In genomic region chr11:1117970-1118369, GRCh38 we compare ENCODE assay signal across 33 cellular contexts. TPM values are rescaled to one million over a fixed set of nuclear protein-coding genes. Genes with fewer than 3 reads are reported as not detected.
DNase-seq lines count a peak whose midpoint lies in the region; ATAC-seq, FAIRE-seq and TF ChIP-seq lines count a peak whose summit lies in the region.
"Had no signal": no experiment of that assay in that cellular context is flagged by ENCODE, and none has a peak within 500 bp of the region (broad histone marks: within the 10 kb centered on the region; RNA-seq: fewer than 3 reads in every experiment).

No MANE protein-coding gene starts in this region.

- H2AFZ ChIP-seq in SK-N-SH (ENCODE audit: low read depth): no peak overlapping the region
- H2AFZ ChIP-seq in HepG2 (ENCODE audit: low read length): no peak overlapping the region
- H2AFZ ChIP-seq in osteoblast (ENCODE audit: low read length): no peak overlapping the region
- H2AFZ ChIP-seq: GM23248 had no signal

- no peaks in the 10 kb centered on the region for H3K9me2 ChIP-seq in SK-N-SH

- no peak for FAIRE-seq in HepG2 (lab: Jason Lieb, UNC)
- FAIRE-seq: bronchial epithelial cell, colon had no signal

- no peak for TF ChIP-seq CTCF in SK-N-SH (IDR thresholded peaks at IDR 0.05)
- TF ChIP-seq CTCF in right lobe of liver (IDR thresholded peaks at IDR 0.05): no peak
- no peak for TF ChIP-seq CTCF in HepG2 (CRISPR knock-in tag; IDR thresholded peaks at IDR 0.05)
- no peak for TF ChIP-seq CTCF in osteoblast (IDR thresholded peaks at IDR 0.05; ENCODE audit: extremely low read depth, low read depth, low read length)

- no peak overlapping the region for H3K27ac ChIP-seq in SK-N-SH (ENCODE audit: low read depth in 2 of 2, low read length in 1 of 2)
- H3K27ac ChIP-seq in right lobe of liver: no peak overlapping the region
- no peak overlapping the region for H3K27ac ChIP-seq in HepG2 (ENCODE audit: extremely low read length, insufficient read depth, low read length)
- H3K27ac ChIP-seq in osteoblast (ENCODE audit: low read depth, low read length): no peak overlapping the region
- H3K27ac ChIP-seq: 22Rv1, C4-2B, GM23248, upper lobe of right lung, VCaP had no signal

- TF ChIP-seq EP300 in SK-N-SH (IDR thresholded peaks at IDR 0.05; ENCODE audit: borderline replicate concordance in 1 of 2, low read depth in 1 of 2, low read length in 1 of 2): no peak
- no peak for TF ChIP-seq EP300 in HepG2 (IDR thresholded peaks at IDR 0.05; ENCODE audit: low read depth in 2 of 2, low read length in 2 of 2)
- TF ChIP-seq EP300 in HepG2 (CRISPR knock-in tag; IDR thresholded peaks at IDR 0.05; ENCODE audit: borderline replicate concordance): no peak

- H3K4me1 ChIP-seq in SK-N-SH (ENCODE audit: control insufficient read depth in 1 of 2, insufficient read depth in 2 of 2, low read depth in 1 of 2, low read length in 1 of 2): no peaks in the 10 kb centered on the region
- no peaks in the 10 kb centered on the region for H3K4me1 ChIP-seq in right lobe of liver
- H3K4me1 ChIP-seq in HepG2 (ENCODE audit: insufficient read depth, low read length): no peaks in the 10 kb centered on the region
- no peaks in the 10 kb centered on the region for H3K4me1 ChIP-seq in osteoblast (ENCODE audit: insufficient read depth, low read length)
- H3K4me1 ChIP-seq: upper lobe of right lung had no signal

- ATAC-seq in SK-N-SH treated with all-trans-retinoic acid at 6 μM for 48 hours (no peak), right lobe of liver (no peak), HepG2 (no peak)
- ATAC-seq: sciatic nerve, upper lobe of right lung had no signal

- POLR2A ChIA-PET in SK-N-SH (lab: Yijun Ruan, JAX): no interaction called here
- POLR2A ChIA-PET in HepG2 (lab: Yijun Ruan, JAX): no interaction called here

- TF ChIP-seq POLR2A in right lobe of liver (IDR thresholded peaks at IDR 0.05) (no peak), HepG2 (IDR thresholded peaks at IDR 0.05; ENCODE audit: insufficient read depth in 1 of 2, low read depth in 2 of 2, low read length in 2 of 2) (no peak)

- no peaks in the 10 kb centered on the region for H3K79me2 ChIP-seq in SK-N-SH (ENCODE audit: insufficient read depth)
- no peaks in the 10 kb centered on the region for H3K79me2 ChIP-seq in HepG2 (ENCODE audit: insufficient read depth, low read length)
- no peaks in the 10 kb centered on the region for H3K79me2 ChIP-seq in osteoblast (ENCODE audit: insufficient read depth, low read length)

- no peaks in the 10 kb centered on the region for H3F3A ChIP-seq in SK-N-SH (replicated peaks; ENCODE audit: insufficient read depth)

- H3K9ac ChIP-seq in SK-N-SH: no peak overlapping the region
- no peak overlapping the region for H3K9ac ChIP-seq in HepG2 (ENCODE audit: insufficient read depth, low read depth, low read length)
- H3K9ac ChIP-seq: GM23248 had no signal

- CTCF ChIA-PET in SK-N-SH (lab: Yijun Ruan, JAX): no interaction called here
- CTCF ChIA-PET in HepG2 (lab: Yijun Ruan, JAX; ENCODE audit: low intra/inter-chr PET ratio, low total read pairs): no interaction called here

- DNase-seq in SK-N-SH (peak; percentile 18), right lobe of liver (peak in 2 of 3 donors; percentile 38 to 39), HepG2 (ENCODE audit: low spot score) (no peak), osteoblast (ENCODE audit: insufficient read length, low spot score, missing footprints) (peak; percentile 66), GM03348 (ENCODE audit: low spot score) (no peak), SIG-M5 (lab: John Stamatoyannopoulos, UW) (no peak), DMS53 (lab: John Stamatoyannopoulos, UW) (no peak)
- DNase-seq: activated CD4-positive, alpha-beta T cell treated with anti-CD3 and anti-CD28 coated beads, Interleukin-2, amount 50 U/mL, for 48 hours; DMS79 treated with DMSO at 0.1 percent for 48 hours; effector CD4-positive, alpha-beta T cell; GF-D8; GM23248; hypothalamus; immature natural killer cell; MV-4-11; NCI-H1436 treated with DMSO at 0.1 percent for 48 hours; NCI-H2081 treated with DMSO at 0.1 percent for 48 hours; NCI-H345; NCI-H69; stimulated activated CD4-positive, alpha-beta T cell treated with anti-CD3 and anti-CD28 coated beads, Interleukin-4, amount 100 ng/mL, for 24 hours; T-helper 9 cell; upper lobe of right lung had no signal

- H3K36me3 ChIP-seq in SK-N-SH (replicated peaks in 1 of 2; ENCODE audit: control insufficient read depth in 1 of 2, insufficient read depth in 2 of 2, low read length in 1 of 2) (no peaks in the 10 kb centered on the region), right lobe of liver (no peaks in the 10 kb centered on the region), HepG2 (replicated peaks in 1 of 2; ENCODE audit: control insufficient read depth in 1 of 2, insufficient read depth in 2 of 2, low read length in 2 of 2) (no peaks in the 10 kb centered on the region), osteoblast (ENCODE audit: insufficient read depth, low read length) (no peaks in the 10 kb centered on the region)
- H3K36me3 ChIP-seq: upper lobe of right lung had no signal

- no peaks in the 10 kb centered on the region for H3K27me3 ChIP-seq in SK-N-SH (ENCODE audit: insufficient read depth)
- H3K27me3 ChIP-seq in right lobe of liver: no peaks in the 10 kb centered on the region
- peaks cover 10 to 52% of the 10 kb centered on the region in 2 experiments; a peak in 4 of 5 replicates for H3K27me3 ChIP-seq in HepG2 (ENCODE audit: control insufficient read depth in 1 of 2, insufficient read depth in 2 of 2, low read length in 2 of 2)
- peaks cover 7% of the 10 kb centered on the region for H3K27me3 ChIP-seq in osteoblast (ENCODE audit: insufficient read depth, low read length)

- no TSS peak for BruUV-seq in HepG2 (replicated peaks; lab: Mats Ljungman, UMichigan)

- H3K4me2 ChIP-seq in SK-N-SH (no peak overlapping the region), HepG2 (ENCODE audit: low read depth, low read length) (no peak overlapping the region), osteoblast (ENCODE audit: insufficient read depth, low read length) (no peak overlapping the region)

- H3K9me3 ChIP-seq in SK-N-SH (no peaks in the 10 kb centered on the region), right lobe of liver (no peaks in the 10 kb centered on the region), HepG2 (ENCODE audit: low read length) (no peaks in the 10 kb centered on the region), osteoblast (ENCODE audit: low read depth, low read length) (no peaks in the 10 kb centered on the region)
- H3K9me3 ChIP-seq: upper lobe of right lung had no signal

- H4K20me1 ChIP-seq in SK-N-SH (ENCODE audit: insufficient read depth) (no peaks in the 10 kb centered on the region), HepG2 (ENCODE audit: insufficient read depth, low read length) (no peaks in the 10 kb centered on the region), osteoblast (ENCODE audit: insufficient read depth, low read length) (no peaks in the 10 kb centered on the region)

- WGBS in SK-N-SH (ENCODE audit: low lambda C conversion rate): 43% methylated on average over 5 of the region's 5 CpGs
- no CpG with 5 or more reads among the region's 5 CpGs for WGBS in right lobe of liver (ENCODE audit: insufficient coverage, low coverage, low lambda C conversion rate, missing lambda C conversion rate)
- WGBS in HepG2 (ENCODE audit: low lambda C conversion rate): 0% methylated on average over 3 of the region's 5 CpGs

- intact Hi-C loops in right lobe of liver (cut with DNase I) (no loop called here), HepG2 (cut with micrococcal nuclease; ENCODE audit: unreplicated experiment) (no loop called here)

- in situ Hi-C loops in HepG2 (cut with HindIII; ENCODE audit: extremely low pct_ligation_motif_present, low pct_unique_long_range_greater_than_20kb): no loop called here

- no peak overlapping the region for H3K4me3 ChIP-seq in SK-N-SH (ENCODE audit: low read depth in 2 of 2, low read length in 1 of 2)
- no peak overlapping the region for H3K4me3 ChIP-seq in right lobe of liver
- H3K4me3 ChIP-seq in HepG2 (replicated peaks in 1 of 3; ENCODE audit: insufficient read depth in 1 of 3, low read depth in 2 of 3, low read length in 3 of 3): no peak overlapping the region
- no peak overlapping the region for H3K4me3 ChIP-seq in osteoblast (ENCODE audit: insufficient read depth, low read length)
- H3K4me3 ChIP-seq: GM23248, upper lobe of right lung had no signal

- TF ChIP-seq RAD21 in SK-N-SH (IDR thresholded peaks at IDR 0.05; ENCODE audit: low read length) (no peak), HepG2 (CRISPR knock-in tag; IDR thresholded peaks at IDR 0.05) (no peak)

RNA-seq across cellular contexts. Expression of gene MUC5AC, which starts 39.8 kb away (rescaled TPM):
- polyA plus RNA-seq in SK-N-SH (2012; rRNA removed) (not detected in 2 replicates), HepG2 (2011; rRNA removed) (under 0.01 TPM in 2 replicates)
- polyA plus RNA-seq in SK-N-SH (2012; cell fraction: cytosol; rRNA removed): not detected in 2 replicates
- not detected in 2 replicates for polyA plus RNA-seq in SK-N-SH (2012; cell fraction: nucleus; rRNA removed)
- total RNA-seq in right lobe of liver (not detected), HepG2 (2016; rRNA removed; fragmentation: Illumina TruSeq; extraction: Trizol) (not detected in 2 replicates), osteoblast (not detected in 2 replicates)
- total RNA-seq in HepG2 (2016; cell fraction: cytosol; rRNA removed; fragmentation: Illumina TruSeq; extraction: Trizol; ENCODE audit: low read depth): not detected in 2 replicates
- not detected in 2 replicates for total RNA-seq in HepG2 (2016; cell fraction: insoluble cytoplasmic fraction; rRNA removed; fragmentation: Illumina TruSeq; extraction: Trizol)
- total RNA-seq in HepG2 (2016; cell fraction: membrane; rRNA removed; fragmentation: Illumina TruSeq; extraction: Trizol): not detected in 2 replicates
- not detected in 2 replicates for total RNA-seq in HepG2 (2016; cell fraction: nucleus; rRNA removed; fragmentation: Illumina TruSeq; extraction: Trizol)
- polyA plus RNA-seq in HepG2 (2011; cell fraction: cytosol; rRNA removed): under 0.01 TPM in 1 of 2 replicates, not detected in the other
- 0.02 TPM in 2 replicates for polyA plus RNA-seq in HepG2 (2011; cell fraction: nucleus; rRNA removed)
- polyA plus RNA-seq in HepG2 (2012): not detected in 2 replicates
- polyA plus RNA-seq in HepG2 (2016; cell fraction: cytosol; fragmentation: Illumina TruSeq; extraction: Trizol; ENCODE audit: low read depth): not detected in 2 replicates
- not detected in 2 replicates for polyA plus RNA-seq in HepG2 (2016; cell fraction: insoluble cytoplasmic fraction; fragmentation: Illumina TruSeq; extraction: Trizol; ENCODE audit: low read depth)
- polyA plus RNA-seq in HepG2 (2016; cell fraction: membrane; fragmentation: Illumina TruSeq; extraction: Trizol; ENCODE audit: low read depth): not detected in 2 replicates
- polyA plus RNA-seq in HepG2 (2016; cell fraction: nucleus; fragmentation: Illumina TruSeq; extraction: Trizol; ENCODE audit: insufficient read depth, low read depth): 0.03 TPM in 1 of 2 replicates, not detected in the other
- not detected in 2 replicates for polyA minus RNA-seq in HepG2 (2011; rRNA and poly(A)+ RNA removed; ENCODE audit: low replicate concordance)
- polyA minus RNA-seq in HepG2 (2011; cell fraction: cytosol; rRNA and poly(A)+ RNA removed): not detected in 2 replicates
- polyA minus RNA-seq in HepG2 (2011; cell fraction: nucleus; rRNA and poly(A)+ RNA removed): not detected in 2 replicates
- total RNA-seq: activated T-helper 1 cell treated with anti-CD3 and anti-CD28 coated beads, Interleukin-12 subunit alpha, Interleukin-12 subunit beta, Interleukin-2, Interleukin-4 antibody, amounts not matched to agents 30 ng/mL and 10 ng/mL and 1 ng/mL, durations not matched to agents 14 hours and 24 hours and 36 hours; epithelial cell of proximal tubule; GM23248; upper lobe of right lung had no signal
- polyA plus RNA-seq: GM23248, IgD-negative memory B cell, immature natural killer cell, neural cell had no signal

RNA-seq across cellular contexts. Expression of gene MUC2, which starts 43.3 kb away (rescaled TPM):
- polyA plus RNA-seq in SK-N-SH (2012; rRNA removed) (not detected in 2 replicates), HepG2 (2011; rRNA removed) (under 0.01 TPM in 1 of 2 replicates, not detected in the other)
- not detected in 2 replicates for polyA plus RNA-seq in SK-N-SH (2012; cell fraction: cytosol; rRNA removed)
- polyA plus RNA-seq in SK-N-SH (2012; cell fraction: nucleus; rRNA removed): under 0.01 TPM in 1 of 2 replicates, not detected in the other
- total RNA-seq in right lobe of liver (under 1 TPM in 1 of 6 experiments, not detected in 5; 0.04 TPM), HepG2 (2016; rRNA removed; fragmentation: Illumina TruSeq; extraction: Trizol) (not detected in 2 replicates), osteoblast (not detected in 2 replicates)
- total RNA-seq in HepG2 (2016; cell fraction: cytosol; rRNA removed; fragmentation: Illumina TruSeq; extraction: Trizol; ENCODE audit: low read depth): not detected in 2 replicates
- not detected in 2 replicates for total RNA-seq in HepG2 (2016; cell fraction: insoluble cytoplasmic fraction; rRNA removed; fragmentation: Illumina TruSeq; extraction: Trizol)
- total RNA-seq in HepG2 (2016; cell fraction: membrane; rRNA removed; fragmentation: Illumina TruSeq; extraction: Trizol): not detected in 2 replicates
- not detected in 2 replicates for total RNA-seq in HepG2 (2016; cell fraction: nucleus; rRNA removed; fragmentation: Illumina TruSeq; extraction: Trizol)
- polyA plus RNA-seq in HepG2 (2011; cell fraction: cytosol; rRNA removed): not detected in 2 replicates
- polyA plus RNA-seq in HepG2 (2011; cell fraction: nucleus; rRNA removed): under 0.01 and 0.02 TPM in 2 replicates
- not detected in 2 replicates for polyA plus RNA-seq in HepG2 (2012)
- not detected in 2 replicates for polyA plus RNA-seq in HepG2 (2016; cell fraction: cytosol; fragmentation: Illumina TruSeq; extraction: Trizol; ENCODE audit: low read depth)
- not detected in 2 replicates for polyA plus RNA-seq in HepG2 (2016; cell fraction: insoluble cytoplasmic fraction; fragmentation: Illumina TruSeq; extraction: Trizol; ENCODE audit: low read depth)
- polyA plus RNA-seq in HepG2 (2016; cell fraction: membrane; fragmentation: Illumina TruSeq; extraction: Trizol; ENCODE audit: low read depth): not detected in 2 replicates
- not detected in 2 replicates for polyA plus RNA-seq in HepG2 (2016; cell fraction: nucleus; fragmentation: Illumina TruSeq; extraction: Trizol; ENCODE audit: insufficient read depth, low read depth)
- polyA minus RNA-seq in HepG2 (2011; rRNA and poly(A)+ RNA removed; ENCODE audit: low replicate concordance): 0.22 TPM in 1 of 2 replicates, not detected in the other
- not detected in 2 replicates for polyA minus RNA-seq in HepG2 (2011; cell fraction: cytosol; rRNA and poly(A)+ RNA removed)
- not detected in 2 replicates for polyA minus RNA-seq in HepG2 (2011; cell fraction: nucleus; rRNA and poly(A)+ RNA removed)
- total RNA-seq: activated T-helper 1 cell treated with anti-CD3 and anti-CD28 coated beads, Interleukin-12 subunit alpha, Interleukin-12 subunit beta, Interleukin-2, Interleukin-4 antibody, amounts not matched to agents 30 ng/mL and 10 ng/mL and 1 ng/mL, durations not matched to agents 14 hours and 24 hours and 36 hours; bronchial epithelial cell; epithelial cell of proximal tubule; GM23248; sciatic nerve; upper lobe of right lung had no signal
- polyA plus RNA-seq: GM23248, IgD-negative memory B cell, immature natural killer cell, neural cell had no signal

Comparison
In these comparisons a context has a peak if more than half of its experiments do, and no peak if none do; other contexts are left out.
1. DNase-seq: peak in SK-N-SH (single experiment), right lobe of liver (2 of 3) and osteoblast (single experiment); none in HepG2 (single experiment), GM03348 (single experiment), SIG-M5 (single experiment) and DMS53 (single experiment).